20 cellular contexts compared by ENCODE assay signal in genomic region chr1:153478047-153478691, GRCh38. TPM values are rescaled to one million over a fixed set of nuclear protein-coding genes. Genes with fewer than 3 reads are reported as not detected.
DNase-seq lines count a peak whose midpoint lies in the region; ATAC-seq and TF ChIP-seq lines count a peak whose summit lies in the region.
"Had no signal": no experiment of that assay in that cellular context is flagged by ENCODE, and none has a peak within 500 bp of the region (broad histone marks: within the 10 kb centered on the region; RNA-seq: fewer than 3 reads in every experiment).

No MANE protein-coding gene starts in this region.

- intact Hi-C loops in Right ventricle myocardium inferior (cut with DNase I) (no loop called here), left colon (cut with DNase I, micrococcal nuclease) (no loop called here), uterus (cut with DNase I; ENCODE audit: low total_unique reads) (no loop called here), heart left ventricle (cut with DNase I) (no loop called here), CD14-positive monocyte (cut with micrococcal nuclease) (no loop called here)

- no peaks in the 10 kb centered on the region for H3K9me3 ChIP-seq in cardiac muscle cell (ENCODE audit: low read depth)
- H3K9me3 ChIP-seq in uterus: no peaks in the 10 kb centered on the region
- H3K9me3 ChIP-seq in heart left ventricle: no peaks in the 10 kb centered on the region
- H3K9me3 ChIP-seq in right atrium auricular region: no peaks in the 10 kb centered on the region

- TF ChIP-seq CTCF in cardiac muscle cell (IDR thresholded peaks at IDR 0.05; ENCODE audit: low read depth, low read length) (no peak), uterus (IDR thresholded peaks at IDR 0.05) (no peak), heart left ventricle (IDR thresholded peaks at IDR 0.05) (no peak), right atrium auricular region (IDR thresholded peaks at IDR 0.05) (no peak), CD14-positive monocyte (IDR thresholded peaks at IDR 0.05) (no peak)

- H3K27me3 ChIP-seq in cardiac muscle cell: no peaks in the 10 kb centered on the region
- no peaks in the 10 kb centered on the region for H3K27me3 ChIP-seq in uterus
- peaks cover 0 to 3% (median 0%) of the 10 kb centered on the region in 9 donors for H3K27me3 ChIP-seq in heart left ventricle
- H3K27me3 ChIP-seq in right atrium auricular region: no peaks in the 10 kb centered on the region

- H3K36me3 ChIP-seq in cardiac muscle cell: no peaks in the 10 kb centered on the region
- H3K36me3 ChIP-seq in uterus: no peaks in the 10 kb centered on the region
- no peaks in the 10 kb centered on the region for H3K36me3 ChIP-seq in heart left ventricle
- H3K36me3 ChIP-seq in right atrium auricular region: no peaks in the 10 kb centered on the region

- 60 to 65% (median 64%) methylated on average over 8 of the region's 8 CpGs for WGBS in heart left ventricle, 4 donors

- no peaks in the 10 kb centered on the region for H3K36me3 Mint-ChIP-seq in CD14-positive monocyte

- H3K9me3 Mint-ChIP-seq in CD14-positive monocyte: peaks cover 0 to 10% (median 8%) of the 10 kb centered on the region in 7 donors

- ATAC-seq in Right ventricle myocardium inferior (no peak), SK-N-SH treated with all-trans-retinoic acid at 6 μM for 48 hours (peak; percentile 31; the same call in 1 of the 3 replicates), left colon (peak; percentile 67), heart left ventricle (no peak)

- peaks cover 14% of the 10 kb centered on the region for H3K4me1 ChIP-seq in cardiac muscle cell (ENCODE audit: low read depth)
- H3K4me1 ChIP-seq in uterus: peaks cover 6 to 7% of the 10 kb centered on the region in 2 donors
- H3K4me1 ChIP-seq in heart left ventricle: no peaks in the 10 kb centered on the region
- H3K4me1 ChIP-seq in right atrium auricular region: no peaks in the 10 kb centered on the region

- no peak overlapping the region for H3K4me3 Mint-ChIP-seq in CD14-positive monocyte

- peaks cover 17 to 27% (median 26%) of the 10 kb centered on the region in 3 donors for H3K27me3 Mint-ChIP-seq in CD14-positive monocyte (ENCODE audit: low read depth in 3 of 3)

- H3K4me3 ChIP-seq in cardiac muscle cell: no peak overlapping the region
- no peak overlapping the region for H3K4me3 ChIP-seq in uterus
- no peak overlapping the region for H3K4me3 ChIP-seq in heart left ventricle
- H3K4me3 ChIP-seq in right atrium auricular region: no peak overlapping the region

- no peak overlapping the region for H3K27ac Mint-ChIP-seq in CD14-positive monocyte

- H3K27ac ChIP-seq in cardiac muscle cell (peak overlapping the region; percentile 90), uterus (peak overlapping the region; percentile 39 to 72), heart left ventricle (no peak overlapping the region), right atrium auricular region (no peak overlapping the region)
- H3K27ac ChIP-seq: HL-60 had no signal

- peak in 1 of 2 donors; percentile 57 for DNase-seq in cardiac muscle cell (ENCODE audit: low read depth in 1 of 2, low spot score in 1 of 2)
- DNase-seq in Right ventricle myocardium inferior (ENCODE audit: missing footprints): no peak
- DNase-seq in left colon: no peak
- peak in 1 of 2 donors; percentile 49 for DNase-seq in uterus
- no peak for DNase-seq in heart left ventricle
- DNase-seq in right atrium auricular region (ENCODE audit: low spot score): no peak
- DNase-seq in CD14-positive monocyte (ENCODE audit: low spot score): no peak
- DNase-seq: EL, H7, KG1, NCI-H1694 treated with DMSO at 0.1 percent for 48 hours, NCI-H446 treated with DMSO at 0.1 percent for 48 hours, NCI-H748 treated with DMSO at 0.1 percent for 48 hours, OCI-M1, RPMI8226 had no signal

- no peaks in the 10 kb centered on the region for H3K4me1 Mint-ChIP-seq in CD14-positive monocyte

- TF ChIP-seq POLR2A in uterus (IDR thresholded peaks at IDR 0.05) (no peak), heart left ventricle (IDR thresholded peaks at IDR 0.05) (no peak)

TF ChIP-seq in SK-N-SH treated with all-trans-retinoic acid at 6 μM for 48 hours, 23 proteins besides CTCF, POLR2A, EP300 and RAD21:
- TF ChIP-seq ZFP3 (CRISPR knock-in tag; IDR thresholded peaks at IDR 0.05) (peak; percentile 94), ISL1 (CRISPR knock-in tag; IDR thresholded peaks at IDR 0.05) (0 out of 2 replicates have a peak, but pooled peaks have one; percentile 23), RARB (CRISPR knock-in tag; IDR thresholded peaks at IDR 0.05) (no peak)

RNA-seq across cellular contexts. Expression of gene S100A7, which starts 17.7 kb away (rescaled TPM):
- total RNA-seq in cardiac muscle cell (not detected in 2 replicates), Right ventricle myocardium inferior (not detected), left colon (not detected), uterus (1 to 10 TPM in 1 of 4 donors, not detected in 3; 3.5 TPM), heart left ventricle (not detected), right atrium auricular region (not detected)
- polyA plus RNA-seq in cardiac muscle cell (not detected in 2 replicates), heart left ventricle (not detected), CD14-positive monocyte (not detected)
- total RNA-seq: A673, Caco-2, H7, M059J had no signal

RNA-seq across cellular contexts. Expression of gene S100A6, which starts 57.6 kb away (rescaled TPM):
- 13.7 and 23.1 TPM in 2 replicates for total RNA-seq in cardiac muscle cell
- polyA plus RNA-seq in cardiac muscle cell: 40.7 and 54.7 TPM in 2 replicates
- total RNA-seq in Right ventricle myocardium inferior: 265 TPM
- 1,000 to 10,000 TPM; 2,086 to 2,115 TPM for total RNA-seq in left colon
- 100 to 1,000 TPM in 3 of 4 donors, 10 to 100 TPM in 1; 55.5 to 729 (median 448) TPM for total RNA-seq in uterus
- total RNA-seq in heart left ventricle: 100 to 1,000 TPM; 157 to 415 (median 301) TPM
- 1,000 to 10,000 TPM in 1 of 2 donors, 100 to 1,000 TPM in 1; 371 to 1,213 TPM for polyA plus RNA-seq in heart left ventricle
- total RNA-seq in right atrium auricular region: 100 to 1,000 TPM; 156 to 324 TPM
- 1,000 to 10,000 TPM; 4,414 to 5,004 TPM for polyA plus RNA-seq in CD14-positive monocyte

Comparison
In these comparisons a context has a peak if more than half of its experiments do, and no peak if none do; other contexts are left out.
1. H3K27ac ChIP-seq: peak in cardiac muscle cell (single experiment) and uterus (2 of 2); none in heart left ventricle (0 of 12) and right atrium auricular region (0 of 2).
2. ATAC-seq: peak in SK-N-SH treated with all-trans-retinoic acid at 6 μM for 48 hours (single experiment) and left colon (single experiment); none in Right ventricle myocardium inferior (single experiment) and heart left ventricle (0 of 4).